Comparison of ENCODE assay signal across 10 cellular contexts in genomic region chr2:85310330-85310729, GRCh38.
DNase-seq lines count a peak whose midpoint lies in the region; ATAC-seq, FAIRE-seq and TF ChIP-seq lines count a peak whose summit lies in the region.
"Had no signal": no experiment of that assay in that cellular context is flagged by ENCODE, and none has a peak within 500 bp of the region (broad histone marks: within the 10 kb centered on the region; RNA-seq: fewer than 3 reads in every experiment).

No MANE protein-coding gene starts in this region.

- peak overlapping the region in 9 of 11 experiments; percentile 45 to 73 (median 61); a peak in 15 of 22 replicates for H3K27ac ChIP-seq in BLaER1 treated with 17β-estradiol and CSF1 and Interleukin-3, amounts not matched to agents 10 nM and 100 nM
- no peak overlapping the region for H3K27ac ChIP-seq in coronary artery

- H3K9me3 ChIP-seq in BLaER1 treated with 17β-estradiol and CSF1 and Interleukin-3, amounts not matched to agents 10 nM and 100 nM (replicated peaks in 1 of 11), result no peaks in the 10 kb centered on the region

- H3K4me2 ChIP-seq in BLaER1 treated with 17β-estradiol and CSF1 and Interleukin-3, amounts not matched to agents 10 nM and 100 nM, result peak overlapping the region; percentile 69 to 93 (median 83)

- TF ChIP-seq CTCF in coronary artery (IDR thresholded peaks at IDR 0.05), result no peak

- peaks cover 50 to 71% (median 55%) of the 10 kb centered on the region in 10 experiments for H3K4me1 ChIP-seq in BLaER1 treated with 17β-estradiol and CSF1 and Interleukin-3, amounts not matched to agents 10 nM and 100 nM

- H4K20me1 ChIP-seq in BLaER1 treated with 17β-estradiol and CSF1 and Interleukin-3, amounts not matched to agents 10 nM and 100 nM, result peaks cover 11 to 38% (median 22%) of the 10 kb centered on the region in 11 experiments; a peak in 20 of 22 replicates

- ATAC-seq in GM19043 (IDR thresholded peaks at IDR 0.05; ENCODE audit: low read depth, unreplicated experiment), result peak; percentile 52
- peak; percentile 45 for ATAC-seq in HG03378 (IDR thresholded peaks at IDR 0.05; ENCODE audit: unreplicated experiment)
- ATAC-seq in GM21423 (IDR thresholded peaks at IDR 0.05; ENCODE audit: unreplicated experiment), result no peak

- no peak overlapping the region for H3K4me3 ChIP-seq in BLaER1 treated with 17β-estradiol and CSF1 and Interleukin-3, amounts not matched to agents 10 nM and 100 nM
- H3K4me3 ChIP-seq in coronary artery, result no peak overlapping the region

- no peaks in the 10 kb centered on the region for H3K27me3 ChIP-seq in BLaER1 treated with 17β-estradiol and CSF1 and Interleukin-3, amounts not matched to agents 10 nM and 100 nM

- peaks cover 13 to 42% (median 27%) of the 10 kb centered on the region in 11 experiments for H3K36me3 ChIP-seq in BLaER1 treated with 17β-estradiol and CSF1 and Interleukin-3, amounts not matched to agents 10 nM and 100 nM

- peak; percentile 36 for DNase-seq in kidney glomerular epithelial cell (lab: John Stamatoyannopoulos, UW)
- DNase-seq in GM19239 (ENCODE audit: insufficient read length, low spot score), result no peak
- no peak for DNase-seq in hippocampal formation (lab: John Stamatoyannopoulos, UW)
- DNase-seq in coronary artery (ENCODE audit: low spot score), result no peak
- DNase-seq: Calu3, NCI-H1694 treated with DMSO at 0.1 percent for 48 hours had no signal

- H3K9ac ChIP-seq in BLaER1 treated with 17β-estradiol and CSF1 and Interleukin-3, amounts not matched to agents 10 nM and 100 nM, result peak overlapping the region in 5 of 11 experiments; percentile 25 to 61 (median 56); a peak in 4 of 22 replicates

- FAIRE-seq in GM19239 (lab: Jason Lieb, UNC), result no peak

Comparison
In these comparisons a context has a peak if more than half of its experiments do, and no peak if none do; other contexts are left out.
1. H3K27ac ChIP-seq: peak in BLaER1 treated with 17β-estradiol and CSF1 and Interleukin-3, amounts not matched to agents 10 nM and 100 nM (9 of 11); none in coronary artery (0 of 2).